Comparison of ENCODE assay signal across 9 cellular contexts in genomic region chr20:50625986-50626677, GRCh38.
DNase-seq lines count a peak whose midpoint lies in the region; ATAC-seq and TF ChIP-seq lines count a peak whose summit lies in the region.
"Had no signal": no experiment of that assay in that cellular context is flagged by ENCODE, and none has a peak within 500 bp of the region (broad histone marks: within the 10 kb centered on the region; RNA-seq: fewer than 3 reads in every experiment).

No MANE protein-coding gene starts in this region.

- no peak overlapping the region for H3K27ac ChIP-seq in brain microvascular endothelial cell
- no peak overlapping the region for H3K27ac ChIP-seq in lung (ENCODE audit: low read depth in 1 of 2, low read length in 1 of 2)

- H3K36me3 ChIP-seq in brain microvascular endothelial cell (replicated peaks): no peaks in the 10 kb centered on the region
- H3K36me3 ChIP-seq in lung (ENCODE audit: control insufficient read depth in 2 of 2, insufficient read depth in 2 of 2, low read length in 2 of 2): no peaks in the 10 kb centered on the region

- WGBS in lung, 2 donors: 52 to 54% methylated on average over 15 of the region's 15 CpGs

- no peaks in the 10 kb centered on the region for H3K4me1 ChIP-seq in lung (ENCODE audit: control insufficient read depth in 2 of 2, insufficient read depth in 2 of 2, low read length in 2 of 2)

- no peaks in the 10 kb centered on the region for H3K4me1 Mint-ChIP-seq in activated T-cell treated with anti-CD3 and anti-CD28 coated beads, Interleukin-2, amount 50 U/mL, for 24 hours (ENCODE audit: low read depth)

- peak; percentile 16 for ATAC-seq in lung (ENCODE audit: insufficient read depth, low FRiP score)
- ATAC-seq in GM18511 (IDR thresholded peaks at IDR 0.05; ENCODE audit: unreplicated experiment): no peak

- TF ChIP-seq CTCF in brain microvascular endothelial cell (IDR thresholded peaks at IDR 0.05; ENCODE audit: low read depth, low read length, missing control alignments) (peak; percentile 85), lung (IDR thresholded peaks at IDR 0.05; ENCODE audit: control extremely low read depth, extremely low read depth) (no peak)

- no peaks in the 10 kb centered on the region for H3K36me3 Mint-ChIP-seq in activated T-cell treated with anti-CD3 and anti-CD28 coated beads, Interleukin-2, amount 50 U/mL, for 24 hours (ENCODE audit: low read depth)
- H3K36me3 Mint-ChIP-seq: activated naive CD8-positive, alpha-beta T cell had no signal

- H3K27me3 Mint-ChIP-seq in activated T-cell treated with anti-CD3 and anti-CD28 coated beads, Interleukin-2, amount 50 U/mL, for 24 hours: no peaks in the 10 kb centered on the region
- H3K27me3 Mint-ChIP-seq: activated naive CD8-positive, alpha-beta T cell had no signal

- peak; percentile 46 for DNase-seq in activated T-cell treated with anti-CD3 and anti-CD28 coated beads, Interleukin-2, amount 50 U/mL, for 24 hours
- no peak for DNase-seq in activated T-cell treated with anti-CD3 and anti-CD28 coated beads, Interleukin-2, amount 50 U/mL, for 1 hour
- peak; percentile 43 for DNase-seq in NCI-H524 treated with DMSO at 0.1 percent for 48 hours (lab: John Stamatoyannopoulos, UW)
- DNase-seq in brain microvascular endothelial cell: peak; percentile 34
- no peak for DNase-seq in lung (ENCODE audit: low spot score)
- no peak for DNase-seq in epidermal melanocyte (ENCODE audit: insufficient read length, low spot score)
- DNase-seq in DMS79 (lab: John Stamatoyannopoulos, UW): no peak

- H3K27ac Mint-ChIP-seq in activated T-cell treated with anti-CD3 and anti-CD28 coated beads, Interleukin-2, amount 50 U/mL, for 24 hours: no peak overlapping the region
- H3K27ac Mint-ChIP-seq: activated naive CD8-positive, alpha-beta T cell had no signal

- H3K4me3 ChIP-seq in brain microvascular endothelial cell (ENCODE audit: low read depth, low read length): no peak overlapping the region
- H3K4me3 ChIP-seq in lung: no peak overlapping the region

- in situ Hi-C loops in brain microvascular endothelial cell (cut with HindIII; ENCODE audit: low pct_ligation_motif_present, low sequenced_read_pairs): no loop called here

- no peak overlapping the region for H3K4me3 Mint-ChIP-seq in activated T-cell treated with anti-CD3 and anti-CD28 coated beads, Interleukin-2, amount 50 U/mL, for 24 hours
- H3K4me3 Mint-ChIP-seq: activated naive CD8-positive, alpha-beta T cell had no signal

- peaks cover 2% of the 10 kb centered on the region for H3K9me3 Mint-ChIP-seq in activated T-cell treated with anti-CD3 and anti-CD28 coated beads, Interleukin-2, amount 50 U/mL, for 24 hours

- no peaks in the 10 kb centered on the region for H3K27me3 ChIP-seq in brain microvascular endothelial cell (replicated peaks)
- H3K27me3 ChIP-seq in lung (ENCODE audit: control insufficient read depth, insufficient read depth): no peaks in the 10 kb centered on the region

- peaks cover 0 to 5% of the 10 kb centered on the region in 2 donors for H3K9me3 ChIP-seq in lung (ENCODE audit: control insufficient read depth in 2 of 2, insufficient read depth in 1 of 2, low read length in 1 of 2)

Comparison
In these comparisons a context has a peak if more than half of its experiments do, and no peak if none do; other contexts are left out.
1. DNase-seq: peak in activated T-cell treated with anti-CD3 and anti-CD28 coated beads, Interleukin-2, amount 50 U/mL, for 24 hours (single experiment), NCI-H524 treated with DMSO at 0.1 percent for 48 hours (single experiment) and brain microvascular endothelial cell (single experiment); none in activated T-cell treated with anti-CD3 and anti-CD28 coated beads, Interleukin-2, amount 50 U/mL, for 1 hour (single experiment), lung (single experiment), epidermal melanocyte (single experiment) and DMS79 (single experiment).